24 cellular contexts compared by ENCODE assay signal in genomic region chr12:23600936-23601335, GRCh38.
"Had no signal": no experiment of that assay in that cellular context is flagged by ENCODE, and none has a peak within 500 bp of the region (broad histone marks: within the 10 kb centered on the region; RNA-seq: fewer than 3 reads in every experiment).

No MANE protein-coding gene starts in this region.

- H3K9ac ChIP-seq: neural progenitor cell, parathyroid adenoma had no signal

- H3K27ac ChIP-seq: esophagus squamous epithelium, neural progenitor cell, parathyroid adenoma, psoas muscle, skin epidermis, spleen, thoracic aorta, tibial nerve, upper lobe of left lung had no signal

- H3K36me3 ChIP-seq: esophagus squamous epithelium, spleen, upper lobe of left lung had no signal

- H3K27me3 Mint-ChIP-seq: dendritic cell treated with granulocyte-macrophage colony-stimulating factor and Interleukin-4, amounts not matched to agents 40 ng/mL and 50 ng/mL, for 4 days; memory B cell; stimulated activated naive B cell treated with anti-CD40 and anti-IgM and Interleukin-4, amounts not matched to agents 10 μg/mL and 1 μg/mL and 100 μg/mL, for 72 hours; stimulated activated naive CD8-positive, alpha-beta T cell treated with anti-CD3 and anti-CD28 coated beads, Interleukin-15, Interleukin-2, amounts not matched to agents 100 ng/mL and 50 ng/mL, for 24 hours had no signal

- H3K27ac Mint-ChIP-seq: dendritic cell treated with granulocyte-macrophage colony-stimulating factor and Interleukin-4, amounts not matched to agents 40 ng/mL and 50 ng/mL, for 4 days; memory B cell; natural killer cell; neural progenitor cell; stimulated activated naive B cell treated with anti-CD40 and anti-IgM and Interleukin-4, amounts not matched to agents 10 μg/mL and 1 μg/mL and 100 μg/mL, for 72 hours; stimulated activated naive CD8-positive, alpha-beta T cell treated with anti-CD3 and anti-CD28 coated beads, Interleukin-15, Interleukin-2, amounts not matched to agents 100 ng/mL and 50 ng/mL, for 24 hours had no signal

- H3K4me1 Mint-ChIP-seq: memory B cell; natural killer cell; stimulated activated naive B cell treated with anti-CD40 and anti-IgM and Interleukin-4, amounts not matched to agents 10 μg/mL and 1 μg/mL and 100 μg/mL, for 72 hours had no signal

- H3K4me3 Mint-ChIP-seq: dendritic cell treated with granulocyte-macrophage colony-stimulating factor and Interleukin-4, amounts not matched to agents 40 ng/mL and 50 ng/mL, for 4 days; memory B cell; natural killer cell; neural progenitor cell; stimulated activated naive B cell treated with anti-CD40 and anti-IgM and Interleukin-4, amounts not matched to agents 10 μg/mL and 1 μg/mL and 100 μg/mL, for 72 hours; stimulated activated naive CD8-positive, alpha-beta T cell treated with anti-CD3 and anti-CD28 coated beads, Interleukin-15, Interleukin-2, amounts not matched to agents 100 ng/mL and 50 ng/mL, for 24 hours had no signal

- H3K4me1 ChIP-seq: esophagus squamous epithelium, neural progenitor cell, parathyroid adenoma, psoas muscle, spleen, tibial nerve, upper lobe of left lung had no signal

- H2AFZ ChIP-seq: neural progenitor cell, parathyroid adenoma had no signal

- H3K4me2 ChIP-seq: neural progenitor cell had no signal

- H3K27me3 ChIP-seq: esophagus squamous epithelium, neural progenitor cell, spleen, tibial nerve, upper lobe of left lung had no signal

- H3K4me3 ChIP-seq: esophagus squamous epithelium, lung, neural progenitor cell, psoas muscle, skin epidermis, spleen, thoracic aorta, tibial nerve, upper lobe of left lung had no signal

- FAIRE-seq: colon, keratinocyte, urothelium cell line had no signal

- H3K79me2 ChIP-seq: parathyroid adenoma had no signal

- ATAC-seq: left ventricle myocardium superior; natural killer cell; psoas muscle; right cardiac atrium; stimulated activated naive B cell treated with anti-CD40 and anti-IgM and Interleukin-4, amounts not matched to agents 10 μg/mL and 1 μg/mL and 100 μg/mL, for 72 hours had no signal

- DNase-seq: effector CD8-positive, alpha-beta T cell; erythroblast; esophagus squamous epithelium; foreskin melanocyte; hypothalamus; left ventricle myocardium superior; natural killer cell; psoas muscle; right cardiac atrium; spleen; stimulated activated naive B cell treated with anti-CD40 and anti-IgM and Interleukin-4, amounts not matched to agents 10 μg/mL and 1 μg/mL and 100 μg/mL, for 72 hours; upper lobe of left lung had no signal
